Comparison of ENCODE assay signal across 17 cellular contexts in genomic region chr1:228092342-228093049, GRCh38. TPM values are rescaled to one million over a fixed set of nuclear protein-coding genes. Genes with fewer than 3 reads are reported as not detected.
DNase-seq lines count a peak whose midpoint lies in the region; ATAC-seq, FAIRE-seq and TF ChIP-seq lines count a peak whose summit lies in the region.
"Had no signal": no experiment of that assay in that cellular context is flagged by ENCODE, and none has a peak within 500 bp of the region (broad histone marks: within the 10 kb centered on the region; RNA-seq: fewer than 3 reads in every experiment).

No MANE protein-coding gene starts in this region.

- CTCF ChIA-PET in CD4-positive, alpha-beta T cell (lab: Charles Lee), result interaction anchor here (0.8 kb wide), 1 partner anchor 93 kb away, joined by 3 read pairs; no protein-coding TSS in a partner anchor
- CTCF ChIA-PET in K562 (lab: Yijun Ruan, JAX; ENCODE audit: low intra/inter-chr PET ratio), result no interaction called here

- no peak overlapping the region for H3K4me3 Mint-ChIP-seq in CD4-positive, alpha-beta T cell
- H3K4me3 Mint-ChIP-seq: activated CD4-positive, alpha-beta T cell treated with anti-CD3 and anti-CD28 coated beads for 36 hours had no signal

- H3K4me1 Mint-ChIP-seq in CD4-positive, alpha-beta T cell (ENCODE audit: low read depth), result peaks cover 76% of the 10 kb centered on the region

- no peaks in the 10 kb centered on the region for H3K27me3 ChIP-seq in CD4-positive, alpha-beta T cell (ENCODE audit: control insufficient read depth, insufficient read depth, low read length)
- H3K27me3 ChIP-seq in K562 (ENCODE audit: control insufficient read depth in 2 of 2, insufficient read depth in 2 of 2, low read length in 2 of 2) (no peaks in the 10 kb centered on the region), neutrophil (no peaks in the 10 kb centered on the region), GM23248 (replicated peaks; ENCODE audit: insufficient read depth) (no peaks in the 10 kb centered on the region)
- H3K27me3 ChIP-seq: ascending aorta had no signal

- no peak overlapping the region for H3K4me3 ChIP-seq in K562
- no peak overlapping the region for H3K4me3 ChIP-seq in neutrophil (ENCODE audit: low read depth in 1 of 2, low read length in 1 of 2)
- no peak overlapping the region for H3K4me3 ChIP-seq in GM23248
- H3K4me3 ChIP-seq: ascending aorta had no signal

- H3K9ac ChIP-seq in K562 (ENCODE audit: insufficient read depth in 1 of 2, low read depth in 2 of 2, low read length in 2 of 2) (no peak overlapping the region), GM23248 (no peak overlapping the region)

- no peaks in the 10 kb centered on the region for H3K27me3 Mint-ChIP-seq in CD4-positive, alpha-beta T cell
- H3K27me3 Mint-ChIP-seq: activated CD4-positive, alpha-beta T cell treated with anti-CD3 and anti-CD28 coated beads for 36 hours had no signal

- H2AFZ ChIP-seq in K562 (ENCODE audit: low read depth, low read length) (no peak overlapping the region), GM23248 (no peak overlapping the region)

- no peak for FAIRE-seq in K562 (lab: Jason Lieb, UNC)
- FAIRE-seq: HTR-8/SVneo had no signal

- H3K36me3 ChIP-seq in K562 (ENCODE audit: control insufficient read depth, insufficient read depth, low read length) (peaks cover 95% of the 10 kb centered on the region), neutrophil (peaks cover 18% of the 10 kb centered on the region), GM23248 (ENCODE audit: low read depth) (peaks cover 5% of the 10 kb centered on the region; the same call in 1 of the 2 replicates)

- peaks cover 24% of the 10 kb centered on the region for H3K9me1 ChIP-seq in K562 (ENCODE audit: control insufficient read depth, insufficient read depth, low read length)

- POLR2A ChIA-PET in CD4-positive, alpha-beta T cell (lab: Charles Lee), result interaction anchor here (1.9 to 2.4 kb wide), 2 partner anchors 10 to 17 kb away, joined by 4 to 20 read pairs; partner anchors contain the start of gene ARF1
- POLR2A ChIA-PET in K562 (lab: Yijun Ruan, JAX), result interaction anchor here (0.8 to 7.1 kb wide), 8 partner anchors 7 to 280 kb away, joined by 3 to 92 read pairs (median 5); partner anchors contain the start of gene ARF1

- H3K9me3 ChIP-seq in CD4-positive, alpha-beta T cell (ENCODE audit: control insufficient read depth, low read length), result peaks cover 7% of the 10 kb centered on the region
- H3K9me3 ChIP-seq in K562 (replicated peaks; ENCODE audit: control insufficient read depth, insufficient read depth, low read depth, low read length), result peaks cover 17% of the 10 kb centered on the region
- no peaks in the 10 kb centered on the region for H3K9me3 ChIP-seq in neutrophil
- no peaks in the 10 kb centered on the region for H3K9me3 ChIP-seq in GM23248 (ENCODE audit: low read depth)

- WGBS in K562 (ENCODE audit: insufficient coverage, low coverage, missing lambda C conversion rate), result 97% methylated on average over 11 of the region's 11 CpGs
- 81 to 84% methylated on average over 11 of the region's 11 CpGs for WGBS in GM23248 (ENCODE audit: low coverage in 1 of 2, low lambda C conversion rate in 2 of 2, missing lambda C conversion rate in 2 of 2), 2 experiments

- H3K4me2 ChIP-seq in K562 (ENCODE audit: insufficient read depth, low read length), result no peak overlapping the region
- no peak overlapping the region for H3K4me2 ChIP-seq in GM23248 (ENCODE audit: unreplicated experiment)

- H3K36me3 Mint-ChIP-seq in CD4-positive, alpha-beta T cell (ENCODE audit: low read depth), result peaks cover 86% of the 10 kb centered on the region

- intact Hi-C loops in CD4-positive, alpha-beta T cell (cut with DNase I, micrococcal nuclease), result no loop called here
- intact Hi-C loops in K562 (cut with micrococcal nuclease), result no loop called here

- TF ChIP-seq EP300 in K562 (IDR thresholded peaks at IDR 0.05; ENCODE audit: low read length), result no peak

- H3K79me2 ChIP-seq in K562 (ENCODE audit: control insufficient read depth, insufficient read depth, low read length) (peaks cover 100% of the 10 kb centered on the region), GM23248 (ENCODE audit: insufficient read depth) (peaks cover 100% of the 10 kb centered on the region)

- H3F3A ChIP-seq in GM23248 (ENCODE audit: insufficient read depth), result peaks cover 38% of the 10 kb centered on the region

- TF ChIP-seq CTCF in CD4-positive, alpha-beta T cell (IDR thresholded peaks at IDR 0.05), result no peak
- TF ChIP-seq CTCF in K562 (IDR thresholded peaks at IDR 0.05 in 2 of 3, conservative IDR thresholded peaks at IDR 0.05 in 1 of 3; ENCODE audit: insufficient read depth in 2 of 3, low read depth in 1 of 3, low read length in 3 of 3), result no peak
- TF ChIP-seq CTCF in neutrophil (IDR thresholded peaks at IDR 0.05), result no peak

- in situ Hi-C loops in K562 (cut with MboI) (no loop called here), GM23248 (cut with MboI) (no loop called here)

- no TSS peak for BruUV-seq in K562 (replicated peaks; lab: Mats Ljungman, UMichigan)

- peaks cover 5% of the 10 kb centered on the region for H3K9me3 Mint-ChIP-seq in CD4-positive, alpha-beta T cell

- H3K4me1 ChIP-seq in K562 (replicated peaks in 1 of 2; ENCODE audit: control insufficient read depth in 2 of 2, insufficient read depth in 2 of 2, low read length in 2 of 2) (peaks cover 15 to 34% of the 10 kb centered on the region in 2 experiments; a peak in 4 of 5 replicates), neutrophil (ENCODE audit: control insufficient read depth in 1 of 2, insufficient read depth in 1 of 2, low read depth in 1 of 2, low read length in 1 of 2) (peaks cover 57 to 58% of the 10 kb centered on the region in 2 experiments), GM23248 (ENCODE audit: insufficient read depth) (peaks cover 56% of the 10 kb centered on the region)

- no peak for TF ChIP-seq RAD21 in K562 (CRISPR knock-in tag; conservative IDR thresholded peaks at IDR 0.05 in 1 of 2, IDR thresholded peaks at IDR 0.05 in 1 of 2)

- no peaks in the 10 kb centered on the region for H3K9me2 ChIP-seq in GM23248 (ENCODE audit: insufficient read depth)

- H3K27ac Mint-ChIP-seq in CD4-positive, alpha-beta T cell, result peak overlapping the region; percentile 99

- TF ChIP-seq POLR2A in K562 (conservative IDR thresholded peaks at IDR 0.05), result 0 out of 2 replicates have a peak, but pooled peaks have one; percentile 36

- peak; percentile 5 for DNase-seq in 8988T
- no peak for DNase-seq in CD4-positive, alpha-beta T cell
- DNase-seq in K562 (ENCODE audit: extremely low read depth in 1 of 4, low spot score in 3 of 4), result no peak
- DNase-seq in GM23248, result no peak
- DNase-seq in T1000 (lab: John Stamatoyannopoulos, UW), result no peak
- no peak for DNase-seq in SK-N-DZ (ENCODE audit: low spot score)
- DNase-seq: activated CD4-positive, alpha-beta T cell treated with anti-CD3 and anti-CD28 coated beads for 36 hours; AML-193; glutamatergic neuron; HCEC 1CT; NCI-H187; NCI-H446 had no signal

- no peak for ATAC-seq in CD4-positive, alpha-beta T cell (ENCODE audit: poor library complexity)
- ATAC-seq in K562 (no peak), HG02970 (IDR thresholded peaks at IDR 0.05; ENCODE audit: low FRiP score, unreplicated experiment) (no peak)
- ATAC-seq: activated CD4-positive, alpha-beta T cell treated with anti-CD3 and anti-CD28 coated beads for 36 hours; sciatic nerve had no signal

- H4K20me1 ChIP-seq in K562 (replicated peaks; ENCODE audit: control insufficient read depth, insufficient read depth, low read length) (peaks cover 89% of the 10 kb centered on the region), GM23248 (ENCODE audit: insufficient read depth) (peaks cover 78% of the 10 kb centered on the region)

- no peak overlapping the region for H3K27ac ChIP-seq in CD4-positive, alpha-beta T cell (ENCODE audit: low read depth, low read length)
- H3K27ac ChIP-seq in K562 (ENCODE audit: extremely low read depth, low read depth, low read length) (no peak overlapping the region), neutrophil (peak overlapping the region; percentile 88), GM23248 (no peak overlapping the region; the same call in 1 of the 2 replicates)
- H3K27ac ChIP-seq: ascending aorta had no signal

RNA-seq across cellular contexts. Expression of gene ARF1, which starts 10.0 kb away (rescaled TPM):
- total RNA-seq in CD4-positive, alpha-beta T cell, result 100 to 1,000 TPM; 318 to 322 TPM
- total RNA-seq in K562 (2011; cell fraction: chromatin; rRNA removed; ENCODE audit: low replicate concordance), result 99.7 and 210 TPM in 2 replicates
- 245 and 251 TPM in 2 replicates for total RNA-seq in K562 (2011; cell fraction: nucleolus; rRNA removed)
- total RNA-seq in K562 (2011; cell fraction: nucleoplasm; rRNA removed), result 187 and 199 TPM in 2 replicates
- total RNA-seq in K562 (2014; rRNA removed), result 325 and 442 TPM in 2 replicates
- total RNA-seq in K562 (2014; rRNA removed; fragmentation: Illumina TruSeq; extraction: Trizol), result 120 and 140 TPM in 2 replicates
- total RNA-seq in K562 (2015; rRNA removed; fragmentation: Illumina TruSeq; extraction: Trizol), result 192 and 198 TPM in 2 replicates
- 472 and 483 TPM in 2 replicates for total RNA-seq in K562 (2021)
- 351 and 621 TPM in 2 replicates for polyA plus RNA-seq in K562 (2011; rRNA removed)
- 776 and 1,036 TPM in 2 replicates for polyA plus RNA-seq in K562 (2011; cell fraction: cytosol; rRNA removed)
- polyA plus RNA-seq in K562 (2011; cell fraction: nucleus; rRNA removed), result 257 and 274 TPM in 2 replicates
- polyA plus RNA-seq in K562 (2012), result 485 and 750 TPM in 2 replicates
- polyA plus RNA-seq in K562 (2014; fragmentation: Illumina TruSeq; extraction: Trizol), result 593 and 811 TPM in 2 replicates
- polyA plus RNA-seq in K562 (2014; fragmentation: Nextera tagmentation; extraction: Ambion mirVana), result 100 to 1,000 TPM in 1 of 2 experiments, 10 to 100 TPM in 1; 69.8 to 232 TPM
- 435 and 476 TPM in 2 replicates for polyA plus RNA-seq in K562 (2014; rRNA removed)
- polyA minus RNA-seq in K562 (2011; rRNA and poly(A)+ RNA removed), result 408 and 480 TPM in 2 replicates
- polyA minus RNA-seq in K562 (2011; cell fraction: cytosol; rRNA and poly(A)+ RNA removed), result 429 and 660 TPM in 2 replicates
- polyA minus RNA-seq in K562 (2011; cell fraction: nucleus; rRNA and poly(A)+ RNA removed), result 68.0 and 128 TPM in 2 replicates
- 259 and 292 TPM in 2 replicates for total RNA-seq in GM23248 (2014; rRNA removed; shearing (Covaris generic))
- polyA plus RNA-seq in GM23248 (2016; fragmentation: Nextera tagmentation; extraction: Ambion mirVana), result 656 and 698 TPM in 2 replicates
- 153 and 169 TPM in 2 replicates for polyA plus RNA-seq in SK-N-DZ (2014; cell fraction: cytosol; rRNA removed)
- 86.2 and 120 TPM in 2 replicates for polyA plus RNA-seq in SK-N-DZ (2014; cell fraction: nucleus; rRNA removed)

RNA-seq across cellular contexts. Expression of gene C1orf35, which starts 10.6 kb away (rescaled TPM):
- total RNA-seq in CD4-positive, alpha-beta T cell, result 10 to 100 TPM; 36.6 to 40.3 TPM
- total RNA-seq in K562 (2011; cell fraction: chromatin; rRNA removed; ENCODE audit: low replicate concordance), result 16.4 and 31.0 TPM in 2 replicates
- 27.0 and 28.6 TPM in 2 replicates for total RNA-seq in K562 (2011; cell fraction: nucleolus; rRNA removed)
- total RNA-seq in K562 (2011; cell fraction: nucleoplasm; rRNA removed), result 20.4 and 20.5 TPM in 2 replicates
- total RNA-seq in K562 (2014; rRNA removed) (42.2 and 50.8 TPM in 2 replicates), K562 (2014; rRNA removed; fragmentation: Illumina TruSeq; extraction: Trizol) (4.9 and 8.3 TPM in 2 replicates), K562 (2015; rRNA removed; fragmentation: Illumina TruSeq; extraction: Trizol) (18.9 and 23.2 TPM in 2 replicates), K562 (2021) (38.2 and 41.8 TPM in 2 replicates)
- polyA plus RNA-seq in K562 (2011; rRNA removed) (10.8 and 15.6 TPM in 2 replicates), K562 (2014; fragmentation: Illumina TruSeq; extraction: Trizol) (12.5 and 20.9 TPM in 2 replicates), K562 (2014; fragmentation: Nextera tagmentation; extraction: Ambion mirVana) (1 to 10 TPM; 3.2 to 3.8 TPM), K562 (2014; rRNA removed) (34.3 and 48.7 TPM in 2 replicates), GM23248 (2016; fragmentation: Nextera tagmentation; extraction: Ambion mirVana) (19.9 and 23.4 TPM in 2 replicates)
- 12.7 and 22.3 TPM in 2 replicates for polyA plus RNA-seq in K562 (2011; cell fraction: cytosol; rRNA removed)
- polyA plus RNA-seq in K562 (2011; cell fraction: nucleus; rRNA removed), result 44.7 and 65.7 TPM in 2 replicates
- polyA plus RNA-seq in K562 (2012), result 28.9 and 30.6 TPM in 2 replicates
- 1.9 and 2.0 TPM in 2 replicates for polyA minus RNA-seq in K562 (2011; rRNA and poly(A)+ RNA removed)
- polyA minus RNA-seq in K562 (2011; cell fraction: cytosol; rRNA and poly(A)+ RNA removed), result 2.3 and 5.9 TPM in 2 replicates
- polyA minus RNA-seq in K562 (2011; cell fraction: nucleus; rRNA and poly(A)+ RNA removed), result 6.9 and 8.2 TPM in 2 replicates
- 11.6 and 15.6 TPM in 2 replicates for total RNA-seq in GM23248 (2014; rRNA removed; shearing (Covaris generic))
- 20.2 and 20.7 TPM in 2 replicates for polyA plus RNA-seq in SK-N-DZ (2014; cell fraction: cytosol; rRNA removed)
- polyA plus RNA-seq in SK-N-DZ (2014; cell fraction: nucleus; rRNA removed), result 76.0 and 86.4 TPM in 2 replicates

RNA-seq across cellular contexts. Expression of gene MRPL55, which starts 16.6 kb away (rescaled TPM):
- 100 to 1,000 TPM; 120 to 128 TPM for total RNA-seq in CD4-positive, alpha-beta T cell
- 49.1 and 124 TPM in 2 replicates for total RNA-seq in K562 (2011; cell fraction: chromatin; rRNA removed; ENCODE audit: low replicate concordance)
- 125 and 127 TPM in 2 replicates for total RNA-seq in K562 (2011; cell fraction: nucleolus; rRNA removed)
- 91.0 and 99.2 TPM in 2 replicates for total RNA-seq in K562 (2011; cell fraction: nucleoplasm; rRNA removed)
- total RNA-seq in K562 (2014; rRNA removed), result 228 and 230 TPM in 2 replicates
- 26.7 and 47.2 TPM in 2 replicates for total RNA-seq in K562 (2014; rRNA removed; fragmentation: Illumina TruSeq; extraction: Trizol)
- total RNA-seq in K562 (2015; rRNA removed; fragmentation: Illumina TruSeq; extraction: Trizol), result 83.8 and 90.1 TPM in 2 replicates
- total RNA-seq in K562 (2021), result 112 and 120 TPM in 2 replicates
- 65.9 and 115 TPM in 2 replicates for polyA plus RNA-seq in K562 (2011; rRNA removed)
- polyA plus RNA-seq in K562 (2011; cell fraction: cytosol; rRNA removed), result 142 and 334 TPM in 2 replicates
- 277 and 406 TPM in 2 replicates for polyA plus RNA-seq in K562 (2011; cell fraction: nucleus; rRNA removed)
- polyA plus RNA-seq in K562 (2012), result 90.3 and 111 TPM in 2 replicates
- 81.0 and 93.0 TPM in 2 replicates for polyA plus RNA-seq in K562 (2014; fragmentation: Illumina TruSeq; extraction: Trizol)
- polyA plus RNA-seq in K562 (2014; fragmentation: Nextera tagmentation; extraction: Ambion mirVana), result 10 to 100 TPM; 34.9 to 77.0 TPM
- 154 and 166 TPM in 2 replicates for polyA plus RNA-seq in K562 (2014; rRNA removed)
- polyA minus RNA-seq in K562 (2011; rRNA and poly(A)+ RNA removed), result 25.6 and 46.0 TPM in 2 replicates
- 61.9 and 66.6 TPM in 2 replicates for polyA minus RNA-seq in K562 (2011; cell fraction: cytosol; rRNA and poly(A)+ RNA removed)
- polyA minus RNA-seq in K562 (2011; cell fraction: nucleus; rRNA and poly(A)+ RNA removed), result 48.2 and 76.1 TPM in 2 replicates
- 57.5 and 84.4 TPM in 2 replicates for total RNA-seq in GM23248 (2014; rRNA removed; shearing (Covaris generic))
- polyA plus RNA-seq in GM23248 (2016; fragmentation: Nextera tagmentation; extraction: Ambion mirVana), result 94.4 and 95.1 TPM in 2 replicates
- 93.2 and 126 TPM in 2 replicates for polyA plus RNA-seq in SK-N-DZ (2014; cell fraction: cytosol; rRNA removed)
- 96.9 and 161 TPM in 2 replicates for polyA plus RNA-seq in SK-N-DZ (2014; cell fraction: nucleus; rRNA removed)

RNA-seq across cellular contexts. Expression of gene GUK1, which starts 47.6 kb away (rescaled TPM):
- total RNA-seq in CD4-positive, alpha-beta T cell, result 100 to 1,000 TPM; 373 to 378 TPM
- 206 and 587 TPM in 2 replicates for total RNA-seq in K562 (2011; cell fraction: chromatin; rRNA removed; ENCODE audit: low replicate concordance)
- 479 and 565 TPM in 2 replicates for total RNA-seq in K562 (2011; cell fraction: nucleolus; rRNA removed)
- total RNA-seq in K562 (2011; cell fraction: nucleoplasm; rRNA removed), result 351 and 369 TPM in 2 replicates
- total RNA-seq in K562 (2014; rRNA removed) (331 and 360 TPM in 2 replicates), K562 (2014; rRNA removed; fragmentation: Illumina TruSeq; extraction: Trizol) (31.6 and 42.7 TPM in 2 replicates), K562 (2015; rRNA removed; fragmentation: Illumina TruSeq; extraction: Trizol) (129 and 132 TPM in 2 replicates), K562 (2021) (228 and 233 TPM in 2 replicates)
- polyA plus RNA-seq in K562 (2011; rRNA removed) (192 and 244 TPM in 2 replicates), K562 (2014; fragmentation: Illumina TruSeq; extraction: Trizol) (44.3 and 143 TPM in 2 replicates), K562 (2014; fragmentation: Nextera tagmentation; extraction: Ambion mirVana) (10 to 100 TPM in 1 of 2 experiments, 1 to 10 TPM in 1; 7.0 to 18.1 TPM), K562 (2014; rRNA removed) (285 and 338 TPM in 2 replicates), GM23248 (2016; fragmentation: Nextera tagmentation; extraction: Ambion mirVana) (554 and 574 TPM in 2 replicates)
- 357 and 647 TPM in 2 replicates for polyA plus RNA-seq in K562 (2011; cell fraction: cytosol; rRNA removed)
- polyA plus RNA-seq in K562 (2011; cell fraction: nucleus; rRNA removed), result 690 and 902 TPM in 2 replicates
- 198 and 243 TPM in 2 replicates for polyA plus RNA-seq in K562 (2012)
- polyA minus RNA-seq in K562 (2011; rRNA and poly(A)+ RNA removed), result 38.4 and 72.5 TPM in 2 replicates
- 79.7 and 95.8 TPM in 2 replicates for polyA minus RNA-seq in K562 (2011; cell fraction: cytosol; rRNA and poly(A)+ RNA removed)
- polyA minus RNA-seq in K562 (2011; cell fraction: nucleus; rRNA and poly(A)+ RNA removed), result 159 and 171 TPM in 2 replicates
- 324 and 340 TPM in 2 replicates for total RNA-seq in GM23248 (2014; rRNA removed; shearing (Covaris generic))
- 160 and 194 TPM in 2 replicates for polyA plus RNA-seq in SK-N-DZ (2014; cell fraction: cytosol; rRNA removed)
- polyA plus RNA-seq in SK-N-DZ (2014; cell fraction: nucleus; rRNA removed), result 247 and 273 TPM in 2 replicates

RNA-seq across cellular contexts. Expression of gene GJC2, which starts 57.2 kb away (rescaled TPM):
- total RNA-seq in CD4-positive, alpha-beta T cell, result 1 to 10 TPM; 2.1 to 2.4 TPM
- 0.53 and 1.4 TPM in 2 replicates for total RNA-seq in K562 (2011; cell fraction: chromatin; rRNA removed; ENCODE audit: low replicate concordance)
- total RNA-seq in K562 (2011; cell fraction: nucleolus; rRNA removed), result 1.2 and 2.2 TPM in 2 replicates
- total RNA-seq in K562 (2011; cell fraction: nucleoplasm; rRNA removed), result 0.59 and 0.69 TPM in 2 replicates
- total RNA-seq in K562 (2014; rRNA removed), result 0.32 and 0.86 TPM in 2 replicates
- total RNA-seq in K562 (2014; rRNA removed; fragmentation: Illumina TruSeq; extraction: Trizol), result 0.11 and 0.16 TPM in 2 replicates
- total RNA-seq in K562 (2015; rRNA removed; fragmentation: Illumina TruSeq; extraction: Trizol), result 0.11 and 0.22 TPM in 2 replicates
- 0.62 and 0.69 TPM in 2 replicates for total RNA-seq in K562 (2021)
- 0.08 and 0.20 TPM in 2 replicates for polyA plus RNA-seq in K562 (2011; rRNA removed)
- 0.10 and 0.61 TPM in 2 replicates for polyA plus RNA-seq in K562 (2011; cell fraction: cytosol; rRNA removed)
- 0.29 and 1.1 TPM in 2 replicates for polyA plus RNA-seq in K562 (2011; cell fraction: nucleus; rRNA removed)
- 0.39 and 0.47 TPM in 2 replicates for polyA plus RNA-seq in K562 (2012)
- polyA plus RNA-seq in K562 (2014; fragmentation: Illumina TruSeq; extraction: Trizol), result 0.06 and 0.12 TPM in 2 replicates
- polyA plus RNA-seq in K562 (2014; fragmentation: Nextera tagmentation; extraction: Ambion mirVana), result not detected
- 0.03 and 0.36 TPM in 2 replicates for polyA plus RNA-seq in K562 (2014; rRNA removed)
- polyA minus RNA-seq in K562 (2011; rRNA and poly(A)+ RNA removed), result 0.09 and 0.18 TPM in 2 replicates
- 0.57 TPM in 1 of 2 replicates, not detected in the other for polyA minus RNA-seq in K562 (2011; cell fraction: cytosol; rRNA and poly(A)+ RNA removed)
- 0.40 and 0.44 TPM in 2 replicates for polyA minus RNA-seq in K562 (2011; cell fraction: nucleus; rRNA and poly(A)+ RNA removed)
- 0.54 and 2.7 TPM in 2 replicates for total RNA-seq in GM23248 (2014; rRNA removed; shearing (Covaris generic))
- 0.08 and 0.14 TPM in 2 replicates for polyA plus RNA-seq in GM23248 (2016; fragmentation: Nextera tagmentation; extraction: Ambion mirVana)
- polyA plus RNA-seq in SK-N-DZ (2014; cell fraction: cytosol; rRNA removed), result 0.09 and 0.20 TPM in 2 replicates
- polyA plus RNA-seq in SK-N-DZ (2014; cell fraction: nucleus; rRNA removed), result 0.90 and 1.8 TPM in 2 replicates
